1 cellular context compared by ENCODE assay signal in the genomic region with DNA sequence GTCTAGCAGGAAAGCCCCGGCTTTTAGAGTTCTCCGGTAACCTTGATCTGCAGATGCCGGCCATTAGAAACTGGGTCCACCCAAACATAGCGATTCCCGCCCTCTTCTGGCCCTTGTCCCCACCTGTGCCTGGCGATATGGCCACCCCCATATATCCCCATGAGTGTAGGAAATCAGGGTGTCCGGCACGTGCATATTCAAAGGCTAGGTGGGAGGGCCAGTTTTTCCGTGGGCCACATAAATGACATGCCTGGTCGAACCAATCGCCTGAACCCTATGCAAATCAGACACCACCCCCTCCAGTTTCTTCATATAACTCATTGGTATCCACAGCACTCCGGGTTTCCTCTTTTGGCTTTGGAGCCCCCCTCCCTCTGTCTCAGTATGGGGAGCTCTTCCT.
TF ChIP-seq lines count a peak whose summit lies in the region.

No MANE protein-coding gene starts in this region.

TF ChIP-seq in HepG2, 621 proteins besides CTCF, POLR2A, EP300 and RAD21 (continued from another document):
- TF ChIP-seq HNRNPK (IDR thresholded peaks at IDR 0.05; ENCODE audit: low read depth, low read length, poor library complexity, severe bottlenecking) (no peak), SRSF9 (IDR thresholded peaks at IDR 0.05; ENCODE audit: borderline replicate concordance, insufficient read depth, low read depth, low read length, poor library complexity, severe bottlenecking) (no peak), ZNF281 (CRISPR knock-in tag; IDR thresholded peaks at IDR 0.05; ENCODE audit: borderline replicate concordance) (no peak)
- TF ChIP-seq, protein P1, sequence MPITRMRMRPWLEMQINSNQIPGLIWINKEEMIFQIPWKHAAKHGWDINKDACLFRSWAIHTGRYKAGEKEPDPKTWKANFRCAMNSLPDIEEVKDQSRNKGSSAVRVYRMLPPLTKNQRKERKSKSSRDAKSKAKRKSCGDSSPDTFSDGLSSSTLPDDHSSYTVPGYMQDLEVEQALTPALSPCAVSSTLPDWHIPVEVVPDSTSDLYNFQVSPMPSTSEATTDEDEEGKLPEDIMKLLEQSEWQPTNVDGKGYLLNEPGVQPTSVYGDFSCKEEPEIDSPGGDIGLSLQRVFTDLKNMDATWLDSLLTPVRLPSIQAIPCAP (CRISPR knock-in tag; IDR thresholded peaks at IDR 0.05; ENCODE audit: low read depth), result no peak
- TF ChIP-seq, protein P2, sequence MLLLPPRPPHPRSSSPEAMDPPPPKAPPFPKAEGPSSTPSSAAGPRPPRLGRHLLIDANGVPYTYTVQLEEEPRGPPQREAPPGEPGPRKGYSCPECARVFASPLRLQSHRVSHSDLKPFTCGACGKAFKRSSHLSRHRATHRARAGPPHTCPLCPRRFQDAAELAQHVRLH (CRISPR knock-in tag; IDR thresholded peaks at IDR 0.05; ENCODE audit: borderline replicate concordance, low read depth), result no peak
- TF ChIP-seq, protein P3, sequence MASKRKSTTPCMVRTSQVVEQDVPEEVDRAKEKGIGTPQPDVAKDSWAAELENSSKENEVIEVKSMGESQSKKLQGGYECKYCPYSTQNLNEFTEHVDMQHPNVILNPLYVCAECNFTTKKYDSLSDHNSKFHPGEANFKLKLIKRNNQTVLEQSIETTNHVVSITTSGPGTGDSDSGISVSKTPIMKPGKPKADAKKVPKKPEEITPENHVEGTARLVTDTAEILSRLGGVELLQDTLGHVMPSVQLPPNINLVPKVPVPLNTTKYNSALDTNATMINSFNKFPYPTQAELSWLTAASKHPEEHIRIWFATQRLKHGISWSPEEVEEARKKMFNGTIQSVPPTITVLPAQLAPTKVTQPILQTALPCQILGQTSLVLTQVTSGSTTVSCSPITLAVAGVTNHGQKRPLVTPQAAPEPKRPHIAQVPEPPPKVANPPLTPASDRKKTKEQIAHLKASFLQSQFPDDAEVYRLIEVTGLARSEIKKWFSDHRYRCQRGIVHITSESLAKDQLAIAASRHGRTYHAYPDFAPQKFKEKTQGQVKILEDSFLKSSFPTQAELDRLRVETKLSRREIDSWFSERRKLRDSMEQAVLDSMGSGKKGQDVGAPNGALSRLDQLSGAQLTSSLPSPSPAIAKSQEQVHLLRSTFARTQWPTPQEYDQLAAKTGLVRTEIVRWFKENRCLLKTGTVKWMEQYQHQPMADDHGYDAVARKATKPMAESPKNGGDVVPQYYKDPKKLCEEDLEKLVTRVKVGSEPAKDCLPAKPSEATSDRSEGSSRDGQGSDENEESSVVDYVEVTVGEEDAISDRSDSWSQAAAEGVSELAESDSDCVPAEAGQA (IDR thresholded peaks at IDR 0.05; ENCODE audit: low read depth), result no peak
- TF ChIP-seq, protein P3 (CRISPR knock-in tag; IDR thresholded peaks at IDR 0.05; ENCODE audit: borderline replicate concordance), result no peak
